ENCODE assay signal across 8 cellular contexts in the genomic region with DNA sequence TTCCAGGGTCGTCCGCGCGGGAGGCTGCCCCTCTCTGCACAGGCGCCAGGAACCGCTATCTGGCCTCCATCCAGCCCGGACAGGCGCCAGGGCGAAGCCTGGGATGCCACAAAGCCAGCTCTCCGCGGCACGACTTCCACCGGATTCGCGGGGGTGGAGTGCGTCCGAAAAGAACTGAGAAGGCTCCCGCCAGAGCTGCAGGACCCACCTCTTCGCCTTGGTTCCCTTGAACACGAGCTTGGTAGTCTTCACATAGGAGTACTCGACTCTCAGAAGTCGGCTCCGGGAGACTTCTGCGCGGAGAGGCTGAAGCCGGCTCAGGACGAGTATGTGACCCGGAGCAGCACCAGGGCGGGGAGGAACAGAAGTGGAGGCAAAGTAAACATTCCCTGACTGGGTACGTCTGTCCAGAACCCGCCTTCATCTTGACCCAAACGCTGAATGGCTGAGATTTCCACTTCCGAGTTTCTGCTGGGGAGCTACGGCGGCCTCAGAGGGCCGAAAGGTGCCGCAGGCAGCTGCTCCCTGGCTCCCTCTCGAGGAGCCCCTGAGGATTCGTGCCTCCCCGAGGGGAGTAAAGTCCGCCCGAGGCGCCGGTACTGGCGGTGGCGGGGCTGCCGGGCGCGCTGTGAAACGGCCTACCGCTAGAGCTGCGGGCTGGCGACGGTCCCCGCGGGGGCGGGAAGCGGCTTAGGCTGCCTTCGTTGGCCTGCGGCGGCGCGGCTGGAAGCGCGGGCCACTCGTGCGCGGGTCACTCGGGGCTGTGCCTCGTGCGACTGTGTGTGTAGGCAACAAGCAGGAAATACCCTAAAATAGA.
DNase-seq lines count a peak whose midpoint lies in the region; ATAC-seq and TF ChIP-seq lines count a peak whose summit lies in the region.
"Not testable (repeated sequence)": the region's sequence is repeated elsewhere in the genome, so short reads cannot be mapped to it uniquely, and the experiment has no call there.

No MANE protein-coding gene starts in this region.

- 2 to 3% methylated on average over 71 of the region's 71 CpGs for WGBS in heart right ventricle, 2 donors

- H3K36me3 ChIP-seq in brain microvascular endothelial cell (replicated peaks); heart right ventricle; parathyroid adenoma (ENCODE audit: control insufficient read depth, insufficient read depth, low read length): not testable (repeated sequence)

- H3K4me2 ChIP-seq in parathyroid adenoma (ENCODE audit: low read length): peak overlapping the region; percentile 72

- H3K4me3 ChIP-seq in brain microvascular endothelial cell (ENCODE audit: low read depth, low read length) (peak overlapping the region; percentile 73), heart right ventricle (peak overlapping the region; percentile 67 to 97 (median 81)), parathyroid adenoma (ENCODE audit: low read depth, low read length) (peak overlapping the region; percentile 70)

- in situ Hi-C loops in brain microvascular endothelial cell (cut with HindIII; ENCODE audit: low pct_ligation_motif_present, low sequenced_read_pairs): not testable (repeated sequence)

- peaks cover 0 to 17% (median 8%) of the 10 kb centered on the region in 9 donors for H3K4me1 ChIP-seq in heart right ventricle
- H3K4me1 ChIP-seq in parathyroid adenoma: not testable (repeated sequence)

- peak; percentile 100 for ATAC-seq in GM21515 (IDR thresholded peaks at IDR 0.05; ENCODE audit: unreplicated experiment)
- ATAC-seq in HG03521 (IDR thresholded peaks at IDR 0.05; ENCODE audit: unreplicated experiment): peak; percentile 98
- ATAC-seq in heart right ventricle: peak; percentile 97 to 100 (median 100)
- ATAC-seq in stimulated activated naive CD8-positive, alpha-beta T cell treated with anti-CD3 and anti-CD28 coated beads, Interleukin-15, Interleukin-2, amounts not matched to agents 100 U/mL and 50 U/mL, for 24 hours: peak; percentile 99

- not testable (repeated sequence) for H3K79me2 ChIP-seq in parathyroid adenoma

- H3K27ac ChIP-seq in brain microvascular endothelial cell: peak overlapping the region; percentile 80
- H3K27ac ChIP-seq in heart right ventricle: peak overlapping the region; percentile 59 to 87 (median 82)
- peak overlapping the region; percentile 26 for H3K27ac ChIP-seq in parathyroid adenoma

- not testable (repeated sequence) for H3K9ac ChIP-seq in parathyroid adenoma

- H2AFZ ChIP-seq in parathyroid adenoma: peak overlapping the region; percentile 85

- TF ChIP-seq CTCF in brain microvascular endothelial cell (IDR thresholded peaks at IDR 0.05; ENCODE audit: low read depth, low read length, missing control alignments) (peak; percentile 83), heart right ventricle (IDR thresholded peaks at IDR 0.05) (peak; percentile 64 to 90 (median 73)), parathyroid adenoma (IDR thresholded peaks at IDR 0.05) (peak; percentile 54)

- DNase-seq in EL (peak; percentile 93), brain microvascular endothelial cell (peak; percentile 89), heart right ventricle (peak; percentile 85 to 89)
- peak; percentile 75 for DNase-seq in activated CD4-positive, CD25-positive, alpha-beta regulatory T cell treated with anti-CD3 and anti-CD28 coated beads, Interleukin-2, amount 50 U/mL, for 72 hours
- peak; percentile 74 for DNase-seq in stimulated activated naive CD8-positive, alpha-beta T cell treated with anti-CD3 and anti-CD28 coated beads, Interleukin-15, Interleukin-2, amounts not matched to agents 100 U/mL and 50 U/mL, for 24 hours

- H3K9me3 ChIP-seq in heart right ventricle; parathyroid adenoma (ENCODE audit: control insufficient read depth, low read length): not testable (repeated sequence)

- intact Hi-C loops in heart right ventricle (cut with DNase I): not testable (repeated sequence)

- H3K27me3 ChIP-seq in brain microvascular endothelial cell (replicated peaks); heart right ventricle; parathyroid adenoma (ENCODE audit: control insufficient read depth, insufficient read depth, low read length): not testable (repeated sequence)

Comparison
In these comparisons a context has a peak if more than half of its experiments do, and no peak if none do; other contexts are left out.
1. Peak in every context shown above with its lines: DNase-seq, ATAC-seq, H3K4me3 ChIP-seq and H3K27ac ChIP-seq.
2. H3K27ac ChIP-seq: peak in every context shown above with its lines; median percentile 82 in heart right ventricle; 80 in brain microvascular endothelial cell; 26 in parathyroid adenoma.